3 cellular contexts compared by ENCODE assay signal in genomic region chr15:72128360-72128759, GRCh38.
TF ChIP-seq lines count a peak whose summit lies in the region.

No MANE protein-coding gene starts in this region.

TF ChIP-seq in HepG2, 621 proteins besides CTCF, POLR2A, EP300 and RAD21:
- peak; percentile 64 to 72 for TF ChIP-seq MAFK (conservative IDR thresholded peaks at IDR 0.05 in 1 of 2, IDR thresholded peaks at IDR 0.05 in 1 of 2; ENCODE audit: low read length in 2 of 2)
- TF ChIP-seq SSRP1 (CRISPR knock-in tag; IDR thresholded peaks at IDR 0.05): no peak
- peak; percentile 55 for TF ChIP-seq MAFF (IDR thresholded peaks at IDR 0.05; ENCODE audit: low read depth, low read length)
- no peak for TF ChIP-seq ZNF615 (CRISPR knock-in tag; IDR thresholded peaks at IDR 0.05; ENCODE audit: borderline replicate concordance)

TF ChIP-seq in HEK293, 187 proteins besides CTCF, POLR2A, EP300 and RAD21:
- TF ChIP-seq MEIS1 (CRISPR knock-in tag; IDR thresholded peaks at IDR 0.05; ENCODE audit: borderline replicate concordance): no peak
- TF ChIP-seq ZNF335 (tag by site-specific recombination; conservative IDR thresholded peaks at IDR 0.05): 0 out of 2 replicates have a peak, but pooled peaks have one; percentile 4
- no peak for TF ChIP-seq ZNF398 (tag by site-specific recombination; IDR thresholded peaks at IDR 0.05)
- TF ChIP-seq ZBTB17 (tag by site-specific recombination; IDR thresholded peaks at IDR 0.05): no peak

TF ChIP-seq in K562, 482 proteins besides CTCF, POLR2A, EP300 and RAD21:
- TF ChIP-seq MAFG (tag; conservative IDR thresholded peaks at IDR 0.05): 0 out of 2 replicates have a peak, but pooled peaks have one; percentile 35
- TF ChIP-seq ZNF316 (IDR thresholded peaks at IDR 0.05): peak; percentile 71
- peak; percentile 47; the same call in 1 of the 2 replicates for TF ChIP-seq C11orf30 (IDR thresholded peaks at IDR 0.05; ENCODE audit: low read depth)
- TF ChIP-seq NFXL1 (CRISPR knock-in tag; IDR thresholded peaks at IDR 0.05): no peak
